In the genomic region with DNA sequence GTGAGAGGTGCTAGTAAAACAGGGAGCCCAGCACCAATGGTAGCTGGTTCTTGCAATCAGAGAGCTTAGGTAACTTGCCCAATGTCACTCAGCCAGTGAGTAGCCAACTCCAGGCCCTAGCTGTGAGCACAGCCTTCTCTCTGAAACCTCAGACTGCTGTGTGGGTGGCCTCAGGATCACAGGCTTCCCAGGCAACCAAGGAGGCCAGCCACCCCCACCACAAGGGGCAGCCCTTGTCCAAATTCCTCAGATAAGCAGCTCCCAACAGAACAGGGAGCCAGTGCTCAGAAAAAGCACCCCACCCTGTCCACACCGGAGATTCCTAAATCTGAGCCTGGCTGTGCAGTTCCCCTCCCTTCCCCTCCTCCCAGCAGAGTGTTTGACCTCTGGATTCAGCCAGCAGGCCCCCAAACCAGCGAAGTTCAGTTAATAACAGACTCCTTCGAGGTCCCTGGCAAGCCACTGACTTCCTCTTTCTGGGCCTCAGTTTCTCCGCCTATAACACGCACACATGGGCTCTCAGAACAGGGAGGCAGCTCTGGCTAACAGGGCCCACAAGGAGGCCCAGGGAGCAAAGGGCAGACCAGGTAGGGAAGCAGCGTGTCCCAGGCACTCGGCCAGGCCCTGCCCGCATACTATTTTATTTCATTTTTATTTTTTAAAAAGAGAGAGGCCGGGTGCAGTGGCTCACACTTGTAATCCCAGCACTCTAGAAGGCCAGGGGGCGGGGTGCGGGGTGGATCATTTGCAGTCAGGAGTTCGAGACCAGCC, we compare ENCODE assay signal across 8 cellular contexts. TPM values are rescaled to one million over a fixed set of nuclear protein-coding genes. Genes with fewer than 3 reads are reported as not detected.
DNase-seq lines count a peak whose midpoint lies in the region; ATAC-seq and TF ChIP-seq lines count a peak whose summit lies in the region.

No MANE protein-coding gene starts in this region.

- H3K4me3 ChIP-seq in CD4-positive, CD25-positive, alpha-beta regulatory T cell (ENCODE audit: low read depth, low read length), result peak overlapping the region; percentile 97
- peak overlapping the region in 2 of 4 donors; percentile 71 to 99 for H3K4me3 ChIP-seq in adrenal gland

- H3K27me3 Mint-ChIP-seq in CD4-positive, CD25-positive, alpha-beta regulatory T cell, result peaks cover 5% of the 10 kb centered on the region
- peaks cover 2 to 5% (median 3%) of the 10 kb centered on the region in 3 donors for H3K27me3 Mint-ChIP-seq in immature natural killer cell (ENCODE audit: low read depth in 3 of 3)
- no peaks in the 10 kb centered on the region for H3K27me3 Mint-ChIP-seq in stimulated activated memory B cell treated with anti-CD40 and anti-IgM and Interleukin-4, amounts not matched to agents 10 μg/mL and 1 μg/mL and 100 μg/mL, for 72 hours

- ATAC-seq in CD4-positive, CD25-positive, alpha-beta regulatory T cell (ENCODE audit: low read depth in 2 of 2), result no peak
- no peak for ATAC-seq in stimulated activated memory B cell treated with anti-CD40 and anti-IgM and Interleukin-4, amounts not matched to agents 10 μg/mL and 1 μg/mL and 100 μg/mL, for 72 hours
- ATAC-seq in GM19035 (IDR thresholded peaks at IDR 0.05; ENCODE audit: unreplicated experiment), result no peak
- ATAC-seq in HG03439 (IDR thresholded peaks at IDR 0.05; ENCODE audit: unreplicated experiment), result no peak

- H3K27ac ChIP-seq in CD4-positive, CD25-positive, alpha-beta regulatory T cell (ENCODE audit: insufficient read depth, low read length, poor library complexity, severe bottlenecking), result peak overlapping the region; percentile 91
- peak overlapping the region; percentile 7 to 95 (median 91) for H3K27ac ChIP-seq in adrenal gland

- H3K36me3 ChIP-seq in CD4-positive, CD25-positive, alpha-beta regulatory T cell (ENCODE audit: control insufficient read depth, insufficient read depth, low read length), result peaks cover 12% of the 10 kb centered on the region
- no peaks in the 10 kb centered on the region for H3K36me3 ChIP-seq in adrenal gland (replicated peaks in 1 of 2)

- no peaks in the 10 kb centered on the region for H3K27me3 ChIP-seq in CD4-positive, CD25-positive, alpha-beta regulatory T cell (ENCODE audit: control insufficient read depth, insufficient read depth, low read length)
- no peaks in the 10 kb centered on the region for H3K27me3 ChIP-seq in adrenal gland

- peaks cover 71% of the 10 kb centered on the region for H3K4me1 ChIP-seq in CD4-positive, CD25-positive, alpha-beta regulatory T cell (ENCODE audit: control insufficient read depth, insufficient read depth, low read length, poor library complexity, severe bottlenecking)
- H3K4me1 ChIP-seq in adrenal gland (replicated peaks in 1 of 2), result peaks cover 71 to 79% of the 10 kb centered on the region in 2 donors

- peaks cover 12 to 56% (median 38%) of the 10 kb centered on the region in 4 donors for H3K4me1 Mint-ChIP-seq in CD4-positive, CD25-positive, alpha-beta regulatory T cell
- H3K4me1 Mint-ChIP-seq in immature natural killer cell, result peaks cover 33 to 38% of the 10 kb centered on the region in 2 donors
- H3K4me1 Mint-ChIP-seq in stimulated activated memory B cell treated with anti-CD40 and anti-IgM and Interleukin-4, amounts not matched to agents 10 μg/mL and 1 μg/mL and 100 μg/mL, for 72 hours, result peaks cover 76% of the 10 kb centered on the region

- peak in 1 of 2 donors; percentile 81 for TF ChIP-seq POLR2A in adrenal gland (IDR thresholded peaks at IDR 0.05)

- H3K9me3 ChIP-seq in CD4-positive, CD25-positive, alpha-beta regulatory T cell (ENCODE audit: control insufficient read depth in 2 of 2, low read length in 2 of 2), result no peaks in the 10 kb centered on the region
- no peaks in the 10 kb centered on the region for H3K9me3 ChIP-seq in adrenal gland (replicated peaks in 1 of 3)

- H3K27ac Mint-ChIP-seq in CD4-positive, CD25-positive, alpha-beta regulatory T cell, result peak overlapping the region; percentile 92 to 99 (median 98)
- H3K27ac Mint-ChIP-seq in immature natural killer cell, result no peak overlapping the region
- H3K27ac Mint-ChIP-seq in stimulated activated memory B cell treated with anti-CD40 and anti-IgM and Interleukin-4, amounts not matched to agents 10 μg/mL and 1 μg/mL and 100 μg/mL, for 72 hours, result peak overlapping the region; percentile 94

- H3K4me3 Mint-ChIP-seq in CD4-positive, CD25-positive, alpha-beta regulatory T cell, result peak overlapping the region; percentile 88 to 97 (median 95)
- peak overlapping the region in 3 of 5 donors; percentile 27 to 50 (median 35) for H3K4me3 Mint-ChIP-seq in immature natural killer cell
- peak overlapping the region; percentile 99 for H3K4me3 Mint-ChIP-seq in stimulated activated memory B cell treated with anti-CD40 and anti-IgM and Interleukin-4, amounts not matched to agents 10 μg/mL and 1 μg/mL and 100 μg/mL, for 72 hours

- no peaks in the 10 kb centered on the region for H3K9me3 Mint-ChIP-seq in CD4-positive, CD25-positive, alpha-beta regulatory T cell
- no peaks in the 10 kb centered on the region for H3K9me3 Mint-ChIP-seq in immature natural killer cell
- H3K9me3 Mint-ChIP-seq in stimulated activated memory B cell treated with anti-CD40 and anti-IgM and Interleukin-4, amounts not matched to agents 10 μg/mL and 1 μg/mL and 100 μg/mL, for 72 hours, result no peaks in the 10 kb centered on the region

- peak in 2 of 6 experiments; percentile 21 to 26 for TF ChIP-seq CTCF in adrenal gland (IDR thresholded peaks at IDR 0.05)

- 32 to 42% (median 35%) methylated on average over 9 to 12 of the region's 12 CpGs for WGBS in adrenal gland, 4 donors

- DNase-seq in CD4-positive, CD25-positive, alpha-beta regulatory T cell, result no peak
- DNase-seq in HuH-7 (ENCODE audit: low spot score) (peak; percentile 56), adrenal gland (peak in 6 of 7 donors; percentile 61 to 90 (median 86)), immature natural killer cell (no peak), NCI-H1436 (lab: John Stamatoyannopoulos, UW) (no peak)

- intact Hi-C loops in adrenal gland (cut with DNase I), result loop anchor here in 1 of 2 donors (5.0 kb wide), 1 partner anchor 36 kb away; no protein-coding TSS in a partner anchor

- H3K36me3 Mint-ChIP-seq in CD4-positive, CD25-positive, alpha-beta regulatory T cell, result peaks cover 32% of the 10 kb centered on the region
- no peaks in the 10 kb centered on the region for H3K36me3 Mint-ChIP-seq in immature natural killer cell
- H3K36me3 Mint-ChIP-seq in stimulated activated memory B cell treated with anti-CD40 and anti-IgM and Interleukin-4, amounts not matched to agents 10 μg/mL and 1 μg/mL and 100 μg/mL, for 72 hours, result peaks cover 32% of the 10 kb centered on the region

RNA-seq across cellular contexts. Expression of gene EEIG1, which starts 2.7 kb away (rescaled TPM):
- total RNA-seq in CD4-positive, CD25-positive, alpha-beta regulatory T cell, result 402 TPM
- 100 to 1,000 TPM; 140 to 190 (median 177) TPM for polyA plus RNA-seq in CD4-positive, CD25-positive, alpha-beta regulatory T cell
- total RNA-seq in adrenal gland, result 100 to 1,000 TPM in 2 of 8 donors, 10 to 100 TPM in 6; 35.6 to 179 (median 72.0) TPM
- 10 to 100 TPM; 24.5 to 49.5 (median 32.6) TPM for polyA plus RNA-seq in adrenal gland
- polyA plus RNA-seq in immature natural killer cell, result 10 to 100 TPM in 2 of 3 donors, 1 to 10 TPM in 1; 7.6 to 19.6 (median 14.7) TPM

RNA-seq across cellular contexts. Expression of gene DPM2, which starts 40.4 kb away (rescaled TPM):
- total RNA-seq in CD4-positive, CD25-positive, alpha-beta regulatory T cell, result 35.7 TPM
- 10 to 100 TPM; 27.5 to 30.6 (median 29.7) TPM for polyA plus RNA-seq in CD4-positive, CD25-positive, alpha-beta regulatory T cell
- 10 to 100 TPM; 18.4 to 46.8 (median 31.4) TPM for total RNA-seq in adrenal gland
- polyA plus RNA-seq in adrenal gland (10 to 100 TPM; 32.9 to 36.5 (median 35.6) TPM), immature natural killer cell (10 to 100 TPM; 48.0 to 79.7 (median 59.8) TPM)

RNA-seq across cellular contexts. Expression of gene PIP5KL1, which starts 47.5 kb away (rescaled TPM):
- total RNA-seq in CD4-positive, CD25-positive, alpha-beta regulatory T cell, result 3.3 TPM
- 1 to 10 TPM in 1 of 4 donors, under 1 TPM in 2, not detected in 1; 0.22 to 1.1 (median 0.81) TPM for polyA plus RNA-seq in CD4-positive, CD25-positive, alpha-beta regulatory T cell
- 1 to 10 TPM in 2 of 8 donors, under 1 TPM in 3, not detected in 3; 0.19 to 2.3 (median 0.83) TPM for total RNA-seq in adrenal gland
- 1 to 10 TPM in 1 of 3 donors, under 1 TPM in 2; 0.22 to 1.5 (median 0.54) TPM for polyA plus RNA-seq in adrenal gland
- polyA plus RNA-seq in immature natural killer cell, result under 1 TPM in 2 of 3 donors, not detected in 1; 0.14 to 0.18 TPM

Comparison
In these comparisons a context has a peak if more than half of its experiments do, and no peak if none do; other contexts are left out.
1. DNase-seq: peak in HuH-7 (single experiment) and adrenal gland (6 of 7); none in CD4-positive, CD25-positive, alpha-beta regulatory T cell (0 of 3), immature natural killer cell (0 of 3) and NCI-H1436 (single experiment).
2. H3K27ac Mint-ChIP-seq: peak in CD4-positive, CD25-positive, alpha-beta regulatory T cell (3 of 3) and stimulated activated memory B cell treated with anti-CD40 and anti-IgM and Interleukin-4, amounts not matched to agents 10 μg/mL and 1 μg/mL and 100 μg/mL, for 72 hours (single experiment); none in immature natural killer cell (0 of 6).
3. H3K4me3 Mint-ChIP-seq: peak in every context shown above with its lines; median percentile 99 in stimulated activated memory B cell treated with anti-CD40 and anti-IgM and Interleukin-4, amounts not matched to agents 10 μg/mL and 1 μg/mL and 100 μg/mL, for 72 hours; 95 in CD4-positive, CD25-positive, alpha-beta regulatory T cell; 35 in immature natural killer cell.